Comparison of ENCODE assay signal across 21 cellular contexts in the genomic region with DNA sequence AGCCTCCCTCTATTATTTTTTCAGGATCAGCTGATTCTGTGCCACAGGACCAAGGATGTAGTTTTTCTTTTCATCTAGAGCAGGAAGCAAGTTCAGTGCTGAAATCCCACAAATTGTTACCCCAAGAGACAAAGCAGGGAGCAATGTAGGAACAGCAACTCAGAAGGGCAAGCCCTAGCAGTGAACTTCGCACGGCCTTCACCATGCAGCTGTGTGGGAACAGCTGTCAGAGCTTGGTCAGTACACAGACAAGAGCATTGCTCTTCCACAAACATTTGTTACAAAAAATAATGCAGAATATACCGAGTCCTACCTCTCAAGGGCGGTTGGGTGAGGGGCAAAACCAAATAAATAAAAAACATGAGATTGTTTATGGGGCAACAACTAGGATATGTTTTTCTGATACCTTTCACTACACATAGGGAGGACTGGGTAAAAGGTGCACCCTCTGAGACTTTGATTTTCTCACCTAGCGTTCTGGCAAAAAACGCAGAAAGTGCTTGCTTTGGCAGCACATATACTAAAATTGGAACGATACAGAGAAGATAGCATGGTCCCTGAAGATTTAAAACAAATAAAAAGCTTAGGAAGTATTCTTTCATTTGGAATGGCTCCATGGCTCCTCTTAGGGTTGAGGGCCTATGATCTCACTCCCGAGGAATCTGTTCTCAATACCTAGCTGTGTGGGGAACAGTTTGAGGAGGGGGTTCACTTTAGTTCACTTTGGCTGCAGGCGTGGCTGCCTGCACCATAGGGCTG. TPM values are rescaled to one million over a fixed set of nuclear protein-coding genes. Genes with fewer than 3 reads are reported as not detected.
DNase-seq lines count a peak whose midpoint lies in the region; ATAC-seq and TF ChIP-seq lines count a peak whose summit lies in the region.
"Had no signal": no experiment of that assay in that cellular context is flagged by ENCODE, and none has a peak within 500 bp of the region (broad histone marks: within the 10 kb centered on the region; RNA-seq: fewer than 3 reads in every experiment).

No MANE protein-coding gene starts in this region.

- H3F3A ChIP-seq in neural progenitor cell (ENCODE audit: low read depth), result no peaks in the 10 kb centered on the region

- peak; percentile 42 for DNase-seq in EL
- no peak for DNase-seq in left cardiac atrium
- DNase-seq in neural progenitor cell (ENCODE audit: low spot score), result no peak
- no peak for DNase-seq in NCI-H187 (lab: John Stamatoyannopoulos, UW)
- DNase-seq in ACHN, result no peak
- no peak for DNase-seq in GM10248 (ENCODE audit: extremely low spot score)
- DNase-seq in NCI-H748 (lab: John Stamatoyannopoulos, UW; ENCODE audit: unreplicated experiment), result no peak
- DNase-seq: activated CD4-positive, alpha-beta T cell treated with anti-CD3 and anti-CD28 coated beads for 1 hour; activated naive CD8-positive, alpha-beta T cell treated with anti-CD3 and anti-CD28 coated beads, Interleukin-2, amount 50 U/mL, for 24 hours; CD4-positive, alpha-beta T cell; NCI-H1694; NCI-H446 treated with DMSO at 0.1 percent for 48 hours; stomach had no signal

- no peaks in the 10 kb centered on the region for H3K79me2 ChIP-seq in neural progenitor cell (ENCODE audit: low read depth)

- in situ Hi-C loops in ACHN (cut with HindIII; ENCODE audit: low pct_ligation_motif_present, low pct_unique_long_range_greater_than_20kb, low sequenced_read_pairs), result no loop called here

- H2AFZ ChIP-seq in neural progenitor cell (replicated peaks), result no peak overlapping the region

- no peak overlapping the region for H3K4me3 ChIP-seq in neural progenitor cell
- H3K4me3 ChIP-seq: SJSA1, stomach had no signal

- CTCF ChIA-PET in GM10248 (lab: Yijun Ruan, JAX), result interaction anchor here (0.8 to 1.4 kb wide), 4 partner anchors 31 to 1525 kb away, joined by 3 to 5 read pairs (median 4); no protein-coding TSS in a partner anchor

- H3K27me3 ChIP-seq in neural progenitor cell, result no peaks in the 10 kb centered on the region
- H3K27me3 ChIP-seq: SJSA1, stomach had no signal

- peaks cover 15% of the 10 kb centered on the region for H3K36me3 Mint-ChIP-seq in neural progenitor cell

- H3K9me3 Mint-ChIP-seq in neural progenitor cell, result no peaks in the 10 kb centered on the region
- H3K9me3 Mint-ChIP-seq: activated naive CD8-positive, alpha-beta T cell treated with anti-CD3 and anti-CD28 coated beads, Interleukin-2, amount 50 U/mL, for 24 hours; activated T-helper 2 cell treated with anti-CD3 and anti-CD28 coated beads, Interferon-gamma antibody, Interleukin-2, Interleukin-4, amounts not matched to agents 10 μg/mL and 5 μg/mL and 100 μg/mL, durations not matched to agents 14 hours and 24 hours and 36 hours; CD4-positive, alpha-beta T cell had no signal

- TF ChIP-seq CTCF in VCaP (conservative IDR thresholded peaks at IDR 0.05), result no peak
- TF ChIP-seq CTCF in neural progenitor cell (IDR thresholded peaks at IDR 0.05), result no peak
- TF ChIP-seq CTCF in GM10248 (IDR thresholded peaks at IDR 0.05; ENCODE audit: control extremely low read depth, extremely low read depth, low read depth, missing control alignments), result no peak

- H3K36me3 ChIP-seq in neural progenitor cell, result peaks cover 3% of the 10 kb centered on the region

- no peaks in the 10 kb centered on the region for H3K9me3 ChIP-seq in neural progenitor cell (ENCODE audit: low read depth)
- H3K9me3 ChIP-seq: SJSA1, stomach had no signal

- H4K20me1 ChIP-seq in neural progenitor cell (ENCODE audit: low read depth), result no peaks in the 10 kb centered on the region

- H3K4me3 Mint-ChIP-seq in neural progenitor cell, result no peak overlapping the region
- H3K4me3 Mint-ChIP-seq: activated naive CD8-positive, alpha-beta T cell treated with anti-CD3 and anti-CD28 coated beads, Interleukin-2, amount 50 U/mL, for 24 hours; CD4-positive, alpha-beta T cell had no signal

- POLR2A ChIA-PET in GM10248 (lab: Yijun Ruan, JAX), result interaction anchor here (0.6 kb wide), 1 partner anchor 716 kb away, joined by 3 read pairs; no protein-coding TSS in a partner anchor

- no peaks in the 10 kb centered on the region for H3K4me1 ChIP-seq in neural progenitor cell
- H3K4me1 ChIP-seq: SJSA1 had no signal

- no peaks in the 10 kb centered on the region for H3K4me1 Mint-ChIP-seq in neural progenitor cell

- no peaks in the 10 kb centered on the region for H3K27me3 Mint-ChIP-seq in neural progenitor cell (ENCODE audit: insufficient read depth, low read depth)
- H3K27me3 Mint-ChIP-seq: activated naive CD8-positive, alpha-beta T cell treated with anti-CD3 and anti-CD28 coated beads, Interleukin-2, amount 50 U/mL, for 24 hours; CD4-positive, alpha-beta T cell had no signal

- no peak overlapping the region for H3K4me2 ChIP-seq in neural progenitor cell

- ATAC-seq in left cardiac atrium, result peak; percentile 39 to 69
- ATAC-seq: activated naive CD8-positive, alpha-beta T cell treated with anti-CD3 and anti-CD28 coated beads, Interleukin-2, amount 50 U/mL, for 24 hours had no signal

- intact Hi-C loops in left cardiac atrium (cut with DNase I), result no loop called here

- H3K27ac ChIP-seq in VCaP (peak overlapping the region; percentile 88), neural progenitor cell (no peak overlapping the region)
- H3K27ac ChIP-seq: SJSA1, stomach had no signal

- no peak overlapping the region for H3K9ac ChIP-seq in neural progenitor cell

- H3K27ac Mint-ChIP-seq in neural progenitor cell, result peak overlapping the region; percentile 38
- H3K27ac Mint-ChIP-seq: activated naive CD8-positive, alpha-beta T cell treated with anti-CD3 and anti-CD28 coated beads, Interleukin-2, amount 50 U/mL, for 24 hours; activated T-helper 2 cell treated with anti-CD3 and anti-CD28 coated beads, Interferon-gamma antibody, Interleukin-2, Interleukin-4, amounts not matched to agents 10 μg/mL and 5 μg/mL and 100 μg/mL, durations not matched to agents 14 hours and 24 hours and 36 hours; CD4-positive, alpha-beta T cell had no signal

RNA-seq across cellular contexts. Expression of a gene that starts 37.1 kb away (rescaled TPM):
- total RNA-seq in left cardiac atrium (1 to 10 TPM in 1 of 2 donors, under 1 TPM in 1; 0.39 to 3.0 TPM), neural progenitor cell (ENCODE audit: low replicate concordance) (not detected in 2 replicates)
- total RNA-seq: activated T-helper 2 cell treated with anti-CD3 and anti-CD28 coated beads, Interferon-gamma antibody, Interleukin-2, Interleukin-4, amounts not matched to agents 10 μg/mL and 5 μg/mL and 100 μg/mL, durations not matched to agents 14 hours and 24 hours and 36 hours; CD4-positive, alpha-beta T cell; chondrocyte; endothelial cell of umbilical vein; lung microvascular endothelial cell; MCF 10A; pulmonary artery endothelial cell; SJSA1 had no signal

RNA-seq across cellular contexts. Expression of a gene that starts 52.4 kb away (rescaled TPM):
- total RNA-seq in left cardiac atrium (10 to 100 TPM; 19.8 to 26.6 TPM), neural progenitor cell (ENCODE audit: low replicate concordance) (91.7 and 102 TPM in 2 replicates)
